In genomic region chr15:47766406-47766805, GRCh38 we compare ENCODE assay signal across 9 cellular contexts. TPM values are rescaled to one million over a fixed set of nuclear protein-coding genes. Genes with fewer than 3 reads are reported as not detected.
"Had no signal": no experiment of that assay in that cellular context is flagged by ENCODE, and none has a peak within 500 bp of the region (broad histone marks: within the 10 kb centered on the region; RNA-seq: fewer than 3 reads in every experiment).

No MANE protein-coding gene starts in this region.

- ATAC-seq: GM12878 had no signal

- H3K4me3 ChIP-seq: GM12878 had no signal

- DNase-seq: GDM1, GF-D8 had no signal

- FAIRE-seq: G401.6, GM12878, GM12891, GM12892, GM18507, GM19239 had no signal

RNA-seq across cellular contexts. Expression of gene SEMA6D, which starts 49.1 kb away (rescaled TPM):
- total RNA-seq: G401 had no signal
